19 cellular contexts compared by ENCODE assay signal in the genomic region with DNA sequence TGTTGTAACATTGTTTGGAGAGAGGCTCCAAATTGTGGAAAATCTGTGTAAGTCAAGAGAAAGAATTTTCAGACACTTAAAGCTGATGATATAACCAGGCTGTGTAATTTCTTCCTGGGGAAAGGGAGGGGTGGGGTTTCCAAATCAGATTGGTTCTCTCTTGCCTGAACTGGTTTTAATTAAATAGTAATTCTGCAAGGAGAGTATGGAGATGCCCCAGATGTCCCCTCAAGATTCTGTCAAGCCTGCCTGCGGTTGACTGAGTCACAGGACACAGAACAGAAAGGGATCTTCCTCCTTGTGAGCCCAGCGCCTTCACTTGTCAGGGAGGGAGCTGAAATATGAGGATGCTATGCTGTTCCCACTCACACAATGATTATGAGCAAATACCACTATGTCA. TPM values are rescaled to one million over a fixed set of nuclear protein-coding genes. Genes with fewer than 3 reads are reported as not detected.
A peak's percentile ranks its signal among the peaks of the same experiment; 100 is the strongest.
DNase-seq lines count a peak whose midpoint lies in the region; ATAC-seq and TF ChIP-seq lines count a peak whose summit lies in the region.
"Had no signal": no experiment of that assay in that cellular context is flagged by ENCODE, and none has a peak within 500 bp of the region (broad histone marks: within the 10 kb centered on the region; RNA-seq: fewer than 3 reads in every experiment).

No MANE protein-coding gene starts in this region.

- no peak overlapping the region for H3K27ac ChIP-seq in SK-N-SH (ENCODE audit: low read depth in 2 of 2, low read length in 1 of 2)
- H3K27ac ChIP-seq in foreskin keratinocyte, result no peak overlapping the region
- H3K27ac ChIP-seq in upper lobe of left lung, result no peak overlapping the region
- H3K27ac ChIP-seq: coronary artery, neural progenitor cell had no signal

- DNase-seq in activated CD8-positive, alpha-beta memory T cell treated with anti-CD3 and anti-CD28 coated beads for 24 hours, result peak; percentile 52
- DNase-seq in activated CD8-positive, alpha-beta memory T cell treated with anti-CD3 and anti-CD28 coated beads, Interleukin-2, amount 50 U/mL, for 48 hours, result no peak
- DNase-seq in SK-N-SH (no peak), foreskin keratinocyte (peak in 1 of 2 donors; percentile 7), upper lobe of left lung (no peak), chondrocyte (ENCODE audit: low spot score) (no peak), NCI-H1436 (lab: John Stamatoyannopoulos, UW) (no peak), NCI-H1105 (lab: John Stamatoyannopoulos, UW) (no peak)
- DNase-seq: activated CD8-positive, alpha-beta memory T cell treated with anti-CD3 and anti-CD28 coated beads, Interleukin-2, amount 10 ng/mL, durations not matched to agents 7 days and 5 days; activated gamma-delta T cell; GOT3; NCI-H1694 treated with DMSO at 0.1 percent for 48 hours; SW 1271 had no signal

- H3K4me1 ChIP-seq in SK-N-SH (ENCODE audit: control insufficient read depth in 1 of 2, insufficient read depth in 2 of 2, low read depth in 1 of 2, low read length in 1 of 2), result no peaks in the 10 kb centered on the region
- H3K4me1 ChIP-seq in foreskin keratinocyte, result no peaks in the 10 kb centered on the region
- H3K4me1 ChIP-seq in upper lobe of left lung, result no peaks in the 10 kb centered on the region
- H3K4me1 ChIP-seq: neural progenitor cell had no signal

- no peaks in the 10 kb centered on the region for H3K9me2 ChIP-seq in SK-N-SH

- POLR2A ChIA-PET in SK-N-SH (lab: Yijun Ruan, JAX), result no interaction called here

- H3K4me3 Mint-ChIP-seq in chondrocyte (ENCODE audit: unreplicated experiment), result no peak overlapping the region
- H3K4me3 Mint-ChIP-seq: activated CD8-positive, alpha-beta memory T cell treated with anti-CD3 and anti-CD28 coated beads, Interleukin-2, amount 10 ng/mL, durations not matched to agents 7 days and 5 days; neural progenitor cell had no signal

- H3K9ac ChIP-seq in SK-N-SH, result no peak overlapping the region
- H3K9ac ChIP-seq: neural progenitor cell had no signal

- H3K27me3 ChIP-seq in SK-N-SH (ENCODE audit: insufficient read depth) (peaks cover 46% of the 10 kb centered on the region; the same call in 1 of the 2 replicates), foreskin keratinocyte (no peaks in the 10 kb centered on the region), upper lobe of left lung (no peaks in the 10 kb centered on the region)
- H3K27me3 ChIP-seq: neural progenitor cell had no signal

- no peaks in the 10 kb centered on the region for H3K9me3 Mint-ChIP-seq in chondrocyte (ENCODE audit: low read depth)
- H3K9me3 Mint-ChIP-seq: neural progenitor cell had no signal

- 0% methylated on average over 2 of the region's 2 CpGs for WGBS in SK-N-SH (ENCODE audit: low lambda C conversion rate)
- WGBS in upper lobe of left lung, 2 donors, result 71 to 78% methylated on average over 2 of the region's 2 CpGs

- TF ChIP-seq POLR2A in upper lobe of left lung (IDR thresholded peaks at IDR 0.05), result no peak

- TF ChIP-seq RAD21 in SK-N-SH (IDR thresholded peaks at IDR 0.05; ENCODE audit: low read length), result no peak

- H2AFZ ChIP-seq in SK-N-SH (ENCODE audit: low read depth), result no peak overlapping the region
- H2AFZ ChIP-seq: neural progenitor cell had no signal

- H3K4me3 ChIP-seq in SK-N-SH (ENCODE audit: low read depth in 2 of 2, low read length in 1 of 2) (no peak overlapping the region), upper lobe of left lung (no peak overlapping the region)
- H3K4me3 ChIP-seq: coronary artery, neural progenitor cell had no signal

- H3K4me2 ChIP-seq in SK-N-SH, result no peak overlapping the region
- H3K4me2 ChIP-seq: neural progenitor cell had no signal

- no peaks in the 10 kb centered on the region for H3K4me1 Mint-ChIP-seq in chondrocyte (ENCODE audit: low read depth)

- H3K79me2 ChIP-seq in SK-N-SH (ENCODE audit: insufficient read depth), result no peaks in the 10 kb centered on the region

- CTCF ChIA-PET in SK-N-SH (lab: Yijun Ruan, JAX), result interaction anchor here (1.0 kb wide), 1 partner anchor 17 kb away, joined by 3 read pairs; no protein-coding TSS in a partner anchor

- H3F3A ChIP-seq in SK-N-SH (replicated peaks; ENCODE audit: insufficient read depth), result no peaks in the 10 kb centered on the region

- H3K27me3 Mint-ChIP-seq in chondrocyte (ENCODE audit: low read depth), result peaks cover 19% of the 10 kb centered on the region

- no peaks in the 10 kb centered on the region for H4K20me1 ChIP-seq in SK-N-SH (ENCODE audit: insufficient read depth)

- H3K9me3 ChIP-seq in SK-N-SH (no peaks in the 10 kb centered on the region), upper lobe of left lung (no peaks in the 10 kb centered on the region)

- TF ChIP-seq CTCF in SK-N-SH (IDR thresholded peaks at IDR 0.05) (no peak), foreskin keratinocyte (conservative IDR thresholded peaks at IDR 0.05) (no peak), upper lobe of left lung (IDR thresholded peaks at IDR 0.05) (no peak), chondrocyte (IDR thresholded peaks at IDR 0.05) (no peak)

- H3K36me3 ChIP-seq in SK-N-SH (replicated peaks in 1 of 2; ENCODE audit: control insufficient read depth in 1 of 2, insufficient read depth in 2 of 2, low read length in 1 of 2) (no peaks in the 10 kb centered on the region), upper lobe of left lung (no peaks in the 10 kb centered on the region)
- H3K36me3 ChIP-seq: neural progenitor cell had no signal

- ATAC-seq in foreskin keratinocyte (peak; percentile 56), upper lobe of left lung (ENCODE audit: low FRiP score in 2 of 2) (peak; percentile 28 to 93)
- ATAC-seq: activated CD8-positive, alpha-beta memory T cell treated with anti-CD3 and anti-CD28 coated beads, Interleukin-2, amount 10 ng/mL, durations not matched to agents 7 days and 5 days had no signal

- no peak for TF ChIP-seq EP300 in SK-N-SH (IDR thresholded peaks at IDR 0.05; ENCODE audit: borderline replicate concordance in 1 of 2, low read depth in 1 of 2, low read length in 1 of 2)
- no peak for TF ChIP-seq EP300 in upper lobe of left lung (IDR thresholded peaks at IDR 0.05)

- no peaks in the 10 kb centered on the region for H3K36me3 Mint-ChIP-seq in chondrocyte (ENCODE audit: low read depth)
- H3K36me3 Mint-ChIP-seq: activated CD8-positive, alpha-beta memory T cell treated with anti-CD3 and anti-CD28 coated beads, Interleukin-2, amount 10 ng/mL, durations not matched to agents 7 days and 5 days; neural progenitor cell had no signal

- no peak overlapping the region for H3K27ac Mint-ChIP-seq in chondrocyte (ENCODE audit: unreplicated experiment)
- H3K27ac Mint-ChIP-seq: activated CD8-positive, alpha-beta memory T cell treated with anti-CD3 and anti-CD28 coated beads, Interleukin-2, amount 10 ng/mL, durations not matched to agents 7 days and 5 days; neural progenitor cell had no signal

TF ChIP-seq in SK-N-SH, 30 proteins besides CTCF, POLR2A, EP300 and RAD21:
- TF ChIP-seq, protein P1, sequence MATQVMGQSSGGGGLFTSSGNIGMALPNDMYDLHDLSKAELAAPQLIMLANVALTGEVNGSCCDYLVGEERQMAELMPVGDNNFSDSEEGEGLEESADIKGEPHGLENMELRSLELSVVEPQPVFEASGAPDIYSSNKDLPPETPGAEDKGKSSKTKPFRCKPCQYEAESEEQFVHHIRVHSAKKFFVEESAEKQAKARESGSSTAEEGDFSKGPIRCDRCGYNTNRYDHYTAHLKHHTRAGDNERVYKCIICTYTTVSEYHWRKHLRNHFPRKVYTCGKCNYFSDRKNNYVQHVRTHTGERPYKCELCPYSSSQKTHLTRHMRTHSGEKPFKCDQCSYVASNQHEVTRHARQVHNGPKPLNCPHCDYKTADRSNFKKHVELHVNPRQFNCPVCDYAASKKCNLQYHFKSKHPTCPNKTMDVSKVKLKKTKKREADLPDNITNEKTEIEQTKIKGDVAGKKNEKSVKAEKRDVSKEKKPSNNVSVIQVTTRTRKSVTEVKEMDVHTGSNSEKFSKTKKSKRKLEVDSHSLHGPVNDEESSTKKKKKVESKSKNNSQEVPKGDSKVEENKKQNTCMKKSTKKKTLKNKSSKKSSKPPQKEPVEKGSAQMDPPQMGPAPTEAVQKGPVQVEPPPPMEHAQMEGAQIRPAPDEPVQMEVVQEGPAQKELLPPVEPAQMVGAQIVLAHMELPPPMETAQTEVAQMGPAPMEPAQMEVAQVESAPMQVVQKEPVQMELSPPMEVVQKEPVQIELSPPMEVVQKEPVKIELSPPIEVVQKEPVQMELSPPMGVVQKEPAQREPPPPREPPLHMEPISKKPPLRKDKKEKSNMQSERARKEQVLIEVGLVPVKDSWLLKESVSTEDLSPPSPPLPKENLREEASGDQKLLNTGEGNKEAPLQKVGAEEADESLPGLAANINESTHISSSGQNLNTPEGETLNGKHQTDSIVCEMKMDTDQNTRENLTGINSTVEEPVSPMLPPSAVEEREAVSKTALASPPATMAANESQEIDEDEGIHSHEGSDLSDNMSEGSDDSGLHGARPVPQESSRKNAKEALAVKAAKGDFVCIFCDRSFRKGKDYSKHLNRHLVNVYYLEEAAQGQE (IDR thresholded peaks at IDR 0.05; ENCODE audit: low read depth, low read length), result no peak
- TF ChIP-seq NRF1 (IDR thresholded peaks at IDR 0.05; ENCODE audit: low read depth, low read length), result no peak
- TF ChIP-seq TCF12 (IDR thresholded peaks at IDR 0.05), result peak; percentile 9; the same call in 1 of the 2 replicates
TF ChIP-seq in SK-N-SH: peak in this region for 1.

RNA-seq across cellular contexts. Expression of a gene that starts 54.5 kb away (rescaled TPM):
- not detected in 2 replicates for polyA plus RNA-seq in SK-N-SH (2012; rRNA removed)
- not detected in 2 replicates for polyA plus RNA-seq in SK-N-SH (2012; cell fraction: cytosol; rRNA removed)
- polyA plus RNA-seq in SK-N-SH (2012; cell fraction: nucleus; rRNA removed), result not detected in 2 replicates
- not detected in 2 replicates for total RNA-seq in foreskin keratinocyte
- polyA plus RNA-seq in foreskin keratinocyte, result not detected in 2 replicates
- total RNA-seq in upper lobe of left lung, result 1 to 10 TPM in 2 of 6 donors, under 1 TPM in 4; under 0.01 to 1.6 (median 0.22) TPM
- not detected in 3 replicates for total RNA-seq in chondrocyte
- total RNA-seq: A673; activated CD8-positive, alpha-beta memory T cell treated with anti-CD3 and anti-CD28 coated beads, Interleukin-2, amount 10 ng/mL, durations not matched to agents 7 days and 5 days; NCI-H460; renal cortical epithelial cell had no signal
- polyA plus RNA-seq: keratinocyte had no signal
